ENCODE assay signal across 12 cellular contexts in the genomic region with DNA sequence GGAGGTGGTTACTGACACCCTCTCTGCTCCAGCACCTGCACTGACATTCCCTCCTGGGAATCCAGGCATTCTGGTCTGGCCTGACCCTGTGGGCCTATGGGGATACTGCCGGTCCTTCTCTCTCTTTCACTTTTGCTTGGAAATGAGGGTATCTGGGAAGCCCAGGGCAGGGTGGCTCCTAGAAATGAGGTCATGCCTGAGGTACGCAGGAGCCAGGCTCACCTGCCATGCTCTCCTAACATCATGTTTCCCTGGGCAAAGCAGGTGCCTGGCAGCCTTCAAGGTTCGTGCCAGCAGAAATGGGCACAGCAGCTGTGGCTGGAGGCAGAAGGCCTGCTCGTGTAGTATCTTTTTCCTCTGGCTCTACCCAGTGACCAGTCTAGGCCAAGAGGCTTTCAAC. TPM values are rescaled to one million over a fixed set of nuclear protein-coding genes. Genes with fewer than 3 reads are reported as not detected.
DNase-seq lines count a peak whose midpoint lies in the region; ATAC-seq and TF ChIP-seq lines count a peak whose summit lies in the region.
"Had no signal": no experiment of that assay in that cellular context is flagged by ENCODE, and none has a peak within 500 bp of the region (broad histone marks: within the 10 kb centered on the region; RNA-seq: fewer than 3 reads in every experiment).

No MANE protein-coding gene starts in this region.

- H3K27ac Mint-ChIP-seq in Calu3 (ENCODE audit: unreplicated experiment): peak overlapping the region; percentile 96
- H3K27ac Mint-ChIP-seq: activated CD4-positive, alpha-beta T cell treated with anti-CD3 and anti-CD28 coated beads, Interleukin-2, amount 10 ng/mL, durations not matched to agents 24 days and 14 days; activated naive CD8-positive, alpha-beta T cell treated with anti-CD3 and anti-CD28 coated beads for 36 hours had no signal

- no TSS peak for BruUV-seq in Calu3 (replicated peaks; lab: Mats Ljungman, UMichigan)

- WGBS in psoas muscle, 3 donors: 18 to 39% (median 19%) methylated on average over 4 of the region's 4 CpGs

- H3K4me3 ChIP-seq in RWPE2 (ENCODE audit: severe bottlenecking): peak overlapping the region; percentile 80
- peak overlapping the region; percentile 23 for H3K4me3 ChIP-seq in fibroblast of villous mesenchyme (ENCODE audit: low read depth, low read length)
- H3K4me3 ChIP-seq in psoas muscle: peak overlapping the region; percentile 76

- H3K27ac ChIP-seq in RWPE2 (ENCODE audit: poor library complexity, severe bottlenecking): peak overlapping the region; percentile 100
- H3K27ac ChIP-seq in psoas muscle: peak overlapping the region; percentile 92
- H3K27ac ChIP-seq: C4-2B had no signal

- H3K36me3 ChIP-seq in RWPE2 (ENCODE audit: low read depth): peaks cover 71% of the 10 kb centered on the region
- no peaks in the 10 kb centered on the region for H3K36me3 ChIP-seq in psoas muscle (ENCODE audit: insufficient read depth in 1 of 2, low read depth in 1 of 2)

- no peak for TF ChIP-seq CTCF in Calu3 (IDR thresholded peaks at IDR 0.05; ENCODE audit: unreplicated experiment)
- no peak for TF ChIP-seq CTCF in RWPE2 (IDR thresholded peaks at IDR 0.05; ENCODE audit: poor library complexity, severe bottlenecking)
- no peak for TF ChIP-seq CTCF in fibroblast of villous mesenchyme (IDR thresholded peaks at IDR 0.05; ENCODE audit: insufficient read depth, low read depth, low read length)
- no peak for TF ChIP-seq CTCF in psoas muscle (IDR thresholded peaks at IDR 0.05)
- no peak for TF ChIP-seq CTCF in GM10248 (IDR thresholded peaks at IDR 0.05; ENCODE audit: control extremely low read depth, extremely low read depth, low read depth, missing control alignments)

- H3K4me1 ChIP-seq in RWPE2 (ENCODE audit: insufficient read depth, poor library complexity, severe bottlenecking): peaks cover 50% of the 10 kb centered on the region
- H3K4me1 ChIP-seq in psoas muscle: peaks cover 82% of the 10 kb centered on the region

- peaks cover 77% of the 10 kb centered on the region for H3K4me1 Mint-ChIP-seq in Calu3 (ENCODE audit: low read depth, unreplicated experiment)

- POLR2A ChIA-PET in GM10248 (lab: Yijun Ruan, JAX): no interaction called here

- intact Hi-C loops in Calu3 (cut with micrococcal nuclease; ENCODE audit: unreplicated experiment) (loop anchor here (5.0 kb wide), 1 partner anchor 33 kb away; no protein-coding TSS in a partner anchor), psoas muscle (cut with DNase I) (loop anchor here in 1 of 2 donors (5.0 kb wide), 1 partner anchor 33 kb away; no protein-coding TSS in a partner anchor)

- no peaks in the 10 kb centered on the region for H3K27me3 ChIP-seq in RWPE2 (ENCODE audit: insufficient read depth, poor library complexity, severe bottlenecking)
- H3K27me3 ChIP-seq in psoas muscle (ENCODE audit: insufficient read depth in 3 of 3, low read length in 2 of 3): no peaks in the 10 kb centered on the region

- H3K27me3 Mint-ChIP-seq in Calu3 (ENCODE audit: unreplicated experiment): no peaks in the 10 kb centered on the region

- peak overlapping the region; percentile 82 for H3K4me3 Mint-ChIP-seq in Calu3 (ENCODE audit: low read depth, unreplicated experiment)
- H3K4me3 Mint-ChIP-seq: activated naive CD8-positive, alpha-beta T cell treated with anti-CD3 and anti-CD28 coated beads for 36 hours had no signal

- H3K9me3 ChIP-seq in RWPE2 (ENCODE audit: severe bottlenecking) (no peaks in the 10 kb centered on the region), psoas muscle (no peaks in the 10 kb centered on the region)

- DNase-seq in Calu3 (no peak), RWPE2 (ENCODE audit: low spot score) (no peak), fibroblast of villous mesenchyme (ENCODE audit: low read depth) (no peak), psoas muscle (no peak), NCI-H1092 treated with DMSO at 0.1 percent for 48 hours (lab: John Stamatoyannopoulos, UW) (no peak), GM10248 (ENCODE audit: extremely low spot score) (no peak), hepatic stellate cell (ENCODE audit: low spot score) (no peak)
- DNase-seq: activated naive CD8-positive, alpha-beta T cell treated with anti-CD3 and anti-CD28 coated beads for 36 hours had no signal

- CTCF ChIA-PET in Calu3 (lab: Charles Lee): interaction anchor here (0.6 to 10.4 kb wide), 4 partner anchors 15 to 89 kb away, joined by 3 to 142 read pairs (median 4); no protein-coding TSS in a partner anchor
- CTCF ChIA-PET in GM10248 (lab: Yijun Ruan, JAX): interaction anchor here (1.0 to 1.2 kb wide), 2 partner anchors 15 to 169 kb away, joined by 3 to 4 read pairs; no protein-coding TSS in a partner anchor

- peaks cover 98% of the 10 kb centered on the region for H3K36me3 Mint-ChIP-seq in Calu3 (ENCODE audit: insufficient read depth, unreplicated experiment)
- H3K36me3 Mint-ChIP-seq: activated naive CD8-positive, alpha-beta T cell treated with anti-CD3 and anti-CD28 coated beads for 36 hours had no signal

- no peak for ATAC-seq in RWPE2 (ENCODE audit: low read depth)
- peak in 2 of 4 donors; percentile 6 to 59 for ATAC-seq in psoas muscle
- no peak for ATAC-seq in GM18867 (IDR thresholded peaks at IDR 0.05; ENCODE audit: unreplicated experiment)

- no peaks in the 10 kb centered on the region for H3K9me3 Mint-ChIP-seq in Calu3 (ENCODE audit: low read depth, unreplicated experiment)
- H3K9me3 Mint-ChIP-seq: activated CD4-positive, alpha-beta T cell treated with anti-CD3 and anti-CD28 coated beads, Interleukin-2, amount 10 ng/mL, durations not matched to agents 24 days and 14 days; activated naive CD8-positive, alpha-beta T cell treated with anti-CD3 and anti-CD28 coated beads for 36 hours; neural crest cell had no signal

RNA-seq across cellular contexts. Expression of a gene that starts 3.3 kb away (rescaled TPM):
- total RNA-seq in Calu3 (2022): 539 and 709 TPM in 2 replicates
- total RNA-seq in fibroblast of villous mesenchyme: 207 and 266 TPM in 2 replicates
- total RNA-seq in psoas muscle: 10 to 100 TPM in 3 of 4 donors, 1 to 10 TPM in 1; 7.8 to 21.9 (median 15.0) TPM
- polyA plus RNA-seq in psoas muscle: 10 to 100 TPM in 1 of 3 donors, 1 to 10 TPM in 2; 4.9 to 21.5 (median 5.6) TPM

RNA-seq across cellular contexts. Expression of a gene that starts 35.9 kb away (rescaled TPM):
- 29.5 and 39.1 TPM in 2 replicates for total RNA-seq in Calu3 (2022)
- 20.3 and 20.6 TPM in 2 replicates for total RNA-seq in fibroblast of villous mesenchyme
- total RNA-seq in psoas muscle: 100 to 1,000 TPM in 2 of 4 donors, 10 to 100 TPM in 2; 79.3 to 213 (median 110) TPM
- polyA plus RNA-seq in psoas muscle: 10 to 100 TPM; 50.3 to 99.4 (median 55.2) TPM

Comparison
In these comparisons a context has a peak if more than half of its experiments do, and no peak if none do; other contexts are left out.
1. H3K4me3 ChIP-seq: peak in every context shown above with its lines; median percentile 80 in RWPE2; 76 in psoas muscle; 23 in fibroblast of villous mesenchyme.